15 cellular contexts compared by ENCODE assay signal in the genomic region with DNA sequence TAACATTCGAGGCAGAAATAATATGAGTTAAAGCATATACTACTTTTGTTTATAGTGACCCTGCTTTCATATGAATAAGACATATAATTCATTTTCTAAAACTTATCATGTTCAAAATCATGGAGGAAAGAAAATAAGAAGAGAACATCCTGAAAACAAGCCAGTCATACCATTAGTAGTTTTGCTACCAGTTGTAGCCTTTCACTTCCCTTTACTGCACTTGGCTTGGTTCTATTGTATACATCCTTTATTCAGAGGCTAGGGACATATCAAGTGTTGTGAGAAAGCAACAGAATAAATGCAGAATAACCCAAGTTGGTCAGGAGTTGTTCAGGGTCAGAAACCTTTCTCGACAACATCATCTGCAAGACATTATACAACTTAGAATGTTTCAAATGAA.
A peak's percentile ranks its signal among the peaks of the same experiment; 100 is the strongest.
DNase-seq lines count a peak whose midpoint lies in the region; ATAC-seq lines count a peak whose summit lies in the region.
"Had no signal": no experiment of that assay in that cellular context is flagged by ENCODE, and none has a peak within 500 bp of the region (broad histone marks: within the 10 kb centered on the region; RNA-seq: fewer than 3 reads in every experiment).

No MANE protein-coding gene starts in this region.

- ATAC-seq in GM18499 (IDR thresholded peaks at IDR 0.05; ENCODE audit: insufficient read depth, unreplicated experiment) (peak; percentile 97), GM19438 (IDR thresholded peaks at IDR 0.05; ENCODE audit: low read depth, unreplicated experiment) (peak; percentile 100), HG02763 (IDR thresholded peaks at IDR 0.05; ENCODE audit: unreplicated experiment) (peak; percentile 75), HG03442 (IDR thresholded peaks at IDR 0.05; ENCODE audit: unreplicated experiment) (peak; percentile 91)
- ATAC-seq: naive thymus-derived CD4-positive, alpha-beta T cell; right cardiac atrium had no signal

- DNase-seq in SKM-1 (lab: John Stamatoyannopoulos, UW; ENCODE audit: unreplicated experiment) (no peak), DMS79 treated with DMSO at 0.1 percent for 48 hours (lab: John Stamatoyannopoulos, UW) (no peak), GF-D8 (lab: John Stamatoyannopoulos, UW) (no peak), HuH-7 (ENCODE audit: low spot score) (no peak)
- DNase-seq: activated CD4-positive, alpha-beta T cell treated with anti-CD3 and anti-CD28 coated beads for 4 hours; aorta; foreskin fibroblast; naive thymus-derived CD4-positive, alpha-beta T cell; NCI-H2081; right cardiac atrium; stimulated activated CD4-positive, alpha-beta T cell treated with anti-CD3 and anti-CD28 coated beads, Interleukin-4, amount 100 ng/mL, for 24 hours had no signal
